28 cellular contexts compared by ENCODE assay signal in the genomic region with DNA sequence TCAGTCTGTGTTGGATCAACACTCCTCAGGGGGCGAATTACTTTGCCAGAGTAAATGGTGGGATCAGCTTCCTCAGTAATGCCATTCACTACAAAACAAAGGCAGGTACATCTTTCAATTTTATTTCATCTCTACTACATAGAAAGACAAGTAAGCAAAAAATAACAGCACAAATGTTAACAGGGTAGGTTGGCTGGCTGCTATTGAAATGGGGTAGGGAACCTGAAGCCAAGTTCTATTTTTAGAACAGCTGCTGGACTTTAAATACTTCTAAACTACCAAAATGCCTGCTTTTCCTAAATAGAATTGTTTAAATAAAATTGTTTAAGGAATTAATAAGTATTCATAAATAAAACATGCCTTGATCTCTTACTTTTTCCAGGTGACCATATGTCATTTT. TPM values are rescaled to one million over a fixed set of nuclear protein-coding genes. Genes with fewer than 3 reads are reported as not detected.
DNase-seq lines count a peak whose midpoint lies in the region; ATAC-seq and TF ChIP-seq lines count a peak whose summit lies in the region.
"Had no signal": no experiment of that assay in that cellular context is flagged by ENCODE, and none has a peak within 500 bp of the region (broad histone marks: within the 10 kb centered on the region; RNA-seq: fewer than 3 reads in every experiment).

No MANE protein-coding gene starts in this region.

- H3K4me3 Mint-ChIP-seq in activated CD4-positive, alpha-beta T cell treated with anti-CD3 and anti-CD28 coated beads for 36 hours: no peak overlapping the region
- no peak overlapping the region for H3K4me3 Mint-ChIP-seq in stimulated activated naive CD8-positive, alpha-beta T cell treated with anti-CD3 and anti-CD28 coated beads, Interleukin-15, Interleukin-2, amounts not matched to agents 100 ng/mL and 50 ng/mL, for 24 hours
- H3K4me3 Mint-ChIP-seq: CD8-positive, alpha-beta T cell; dendritic cell treated with granulocyte-macrophage colony-stimulating factor and Interleukin-4, amounts not matched to agents 40 ng/mL and 50 ng/mL, for 4 days; H9; neural crest cell; stimulated activated memory B cell treated with anti-CD40 and anti-IgM and Interleukin-4, amounts not matched to agents 10 μg/mL and 1 μg/mL and 100 μg/mL, for 72 hours had no signal

- no peak for ATAC-seq in activated CD4-positive, alpha-beta T cell treated with anti-CD3 and anti-CD28 coated beads for 36 hours
- no peak for ATAC-seq in stimulated activated naive CD8-positive, alpha-beta T cell treated with anti-CD3 and anti-CD28 coated beads, Interleukin-15, Interleukin-2, amounts not matched to agents 100 U/mL and 50 U/mL, for 24 hours
- no peak for ATAC-seq in GM19463 (IDR thresholded peaks at IDR 0.05; ENCODE audit: unreplicated experiment)
- ATAC-seq: CD8-positive, alpha-beta T cell; left lung; stimulated activated memory B cell treated with anti-CD40 and anti-IgM and Interleukin-4, amounts not matched to agents 10 μg/mL and 1 μg/mL and 100 μg/mL, for 72 hours had no signal

- intact Hi-C loops in activated CD4-positive, alpha-beta T cell treated with anti-CD3 and anti-CD28 coated beads for 36 hours (cut with DNase I, micrococcal nuclease): no loop called here
- intact Hi-C loops in left ventricle myocardium inferior (cut with micrococcal nuclease): no loop called here

- POLR2A ChIA-PET in activated CD4-positive, alpha-beta T cell treated with anti-CD3 and anti-CD28 coated beads for 36 hours (lab: Charles Lee): no interaction called here

- H3K36me3 Mint-ChIP-seq in activated CD4-positive, alpha-beta T cell treated with anti-CD3 and anti-CD28 coated beads for 36 hours (ENCODE audit: low read depth): peaks cover 75% of the 10 kb centered on the region
- peaks cover 93% of the 10 kb centered on the region for H3K36me3 Mint-ChIP-seq in stimulated activated naive CD8-positive, alpha-beta T cell treated with anti-CD3 and anti-CD28 coated beads, Interleukin-15, Interleukin-2, amounts not matched to agents 100 ng/mL and 50 ng/mL, for 24 hours (ENCODE audit: low read depth)

- no peaks in the 10 kb centered on the region for H3K9me3 ChIP-seq in left ventricle myocardium inferior (replicated peaks)
- H3K9me3 ChIP-seq: heart right ventricle, left lung, thyroid gland had no signal

- peaks cover 100% of the 10 kb centered on the region for H3K36me3 ChIP-seq in left ventricle myocardium inferior

- H3K27me3 Mint-ChIP-seq in activated CD4-positive, alpha-beta T cell treated with anti-CD3 and anti-CD28 coated beads for 36 hours: no peaks in the 10 kb centered on the region
- H3K27me3 Mint-ChIP-seq in stimulated activated naive CD8-positive, alpha-beta T cell treated with anti-CD3 and anti-CD28 coated beads, Interleukin-15, Interleukin-2, amounts not matched to agents 100 ng/mL and 50 ng/mL, for 24 hours: no peaks in the 10 kb centered on the region
- H3K27me3 Mint-ChIP-seq: dendritic cell treated with granulocyte-macrophage colony-stimulating factor and Interleukin-4, amounts not matched to agents 40 ng/mL and 50 ng/mL, for 4 days; stimulated activated memory B cell treated with anti-CD40 and anti-IgM and Interleukin-4, amounts not matched to agents 10 μg/mL and 1 μg/mL and 100 μg/mL, for 72 hours had no signal

- peaks cover 7% of the 10 kb centered on the region for H3K4me1 Mint-ChIP-seq in activated CD4-positive, alpha-beta T cell treated with anti-CD3 and anti-CD28 coated beads for 36 hours
- peaks cover 8% of the 10 kb centered on the region for H3K4me1 Mint-ChIP-seq in stimulated activated naive CD8-positive, alpha-beta T cell treated with anti-CD3 and anti-CD28 coated beads, Interleukin-15, Interleukin-2, amounts not matched to agents 100 ng/mL and 50 ng/mL, for 24 hours (ENCODE audit: low read depth)
- H3K4me1 Mint-ChIP-seq: H9; neural crest cell; stimulated activated memory B cell treated with anti-CD40 and anti-IgM and Interleukin-4, amounts not matched to agents 10 μg/mL and 1 μg/mL and 100 μg/mL, for 72 hours had no signal

- DNase-seq in activated CD4-positive, alpha-beta T cell treated with anti-CD3 and anti-CD28 coated beads for 36 hours: no peak
- no peak for DNase-seq in activated CD4-positive, alpha-beta T cell treated with anti-CD3 and anti-CD28 coated beads, Interleukin-2, amount 50 U/mL, for 48 hours
- DNase-seq in stimulated activated naive CD8-positive, alpha-beta T cell treated with anti-CD3 and anti-CD28 coated beads, Interleukin-15, Interleukin-2, amounts not matched to agents 100 U/mL and 50 U/mL, for 24 hours: no peak
- DNase-seq in left ventricle myocardium inferior (no peak), HPDE6-E6E7 (ENCODE audit: extremely low spot score) (no peak), cerebellar nuclear complex (lab: John Stamatoyannopoulos, UW) (no peak)
- DNase-seq: activated CD4-positive, alpha-beta T cell treated with anti-CD3 and anti-CD28 coated beads for 48 hours; activated naive CD4-positive, alpha-beta T cell treated with anti-CD3 and anti-CD28 coated beads, Interleukin-2, amount 50 U/mL, for 16 hours; CD8-positive, alpha-beta T cell; H9; heart right ventricle; left lung; NCI-H1105 treated with DMSO at 0.1 percent for 48 hours; NCI-H2081; OCI-M1; stimulated activated CD4-positive, alpha-beta T cell treated with anti-CD3 and anti-CD28 coated beads, Interleukin-2, amount 100 ng/mL, for 24 hours; thyroid gland had no signal

- no peaks in the 10 kb centered on the region for H3K27me3 ChIP-seq in left ventricle myocardium inferior (ENCODE audit: low read depth)
- H3K27me3 ChIP-seq: heart right ventricle, left lung, thyroid gland had no signal

- H3K4me3 ChIP-seq in left ventricle myocardium inferior: no peak overlapping the region
- H3K4me3 ChIP-seq: heart right ventricle, left lung, thyroid gland had no signal

- TF ChIP-seq CTCF in left ventricle myocardium inferior (IDR thresholded peaks at IDR 0.05; ENCODE audit: borderline replicate concordance): no peak

- H3K27ac Mint-ChIP-seq in activated CD4-positive, alpha-beta T cell treated with anti-CD3 and anti-CD28 coated beads for 36 hours: peak overlapping the region; percentile 85
- H3K27ac Mint-ChIP-seq in stimulated activated naive CD8-positive, alpha-beta T cell treated with anti-CD3 and anti-CD28 coated beads, Interleukin-15, Interleukin-2, amounts not matched to agents 100 ng/mL and 50 ng/mL, for 24 hours: peak overlapping the region; percentile 75
- H3K27ac Mint-ChIP-seq: dendritic cell treated with granulocyte-macrophage colony-stimulating factor and Interleukin-4, amounts not matched to agents 40 ng/mL and 50 ng/mL, for 4 days; stimulated activated memory B cell treated with anti-CD40 and anti-IgM and Interleukin-4, amounts not matched to agents 10 μg/mL and 1 μg/mL and 100 μg/mL, for 72 hours had no signal

- no peaks in the 10 kb centered on the region for H3K9me3 Mint-ChIP-seq in activated CD4-positive, alpha-beta T cell treated with anti-CD3 and anti-CD28 coated beads for 36 hours (ENCODE audit: low read depth)
- H3K9me3 Mint-ChIP-seq in stimulated activated naive CD8-positive, alpha-beta T cell treated with anti-CD3 and anti-CD28 coated beads, Interleukin-15, Interleukin-2, amounts not matched to agents 100 ng/mL and 50 ng/mL, for 24 hours: no peaks in the 10 kb centered on the region
- H3K9me3 Mint-ChIP-seq: CD8-positive, alpha-beta T cell; dendritic cell treated with granulocyte-macrophage colony-stimulating factor and Interleukin-4, amounts not matched to agents 40 ng/mL and 50 ng/mL, for 4 days; H9; neural crest cell; stimulated activated memory B cell treated with anti-CD40 and anti-IgM and Interleukin-4, amounts not matched to agents 10 μg/mL and 1 μg/mL and 100 μg/mL, for 72 hours had no signal

- peaks cover 33% of the 10 kb centered on the region for H3K4me1 ChIP-seq in left ventricle myocardium inferior
- H3K4me1 ChIP-seq: left lung, thyroid gland had no signal

- CTCF ChIA-PET in activated CD4-positive, alpha-beta T cell treated with anti-CD3 and anti-CD28 coated beads for 36 hours (lab: Charles Lee): interaction anchor here (0.7 to 0.8 kb wide), 2 partner anchors 8 to 1659 kb away, joined by 3 read pairs; no protein-coding TSS in a partner anchor

- H3K27ac ChIP-seq in left ventricle myocardium inferior (replicated peaks): peak overlapping the region; percentile 27
- H3K27ac ChIP-seq: 22Rv1, left lung, thyroid gland had no signal

RNA-seq across cellular contexts. Expression of gene NRAS, which starts 7.3 kb away (rescaled TPM):
- 10 to 100 TPM; 53.0 to 55.0 TPM for total RNA-seq in activated CD4-positive, alpha-beta T cell treated with anti-CD3 and anti-CD28 coated beads for 36 hours
- total RNA-seq in left ventricle myocardium inferior: 7.6 TPM

RNA-seq across cellular contexts. Expression of gene AMPD1, which starts 28.6 kb away (rescaled TPM):
- total RNA-seq in activated CD4-positive, alpha-beta T cell treated with anti-CD3 and anti-CD28 coated beads for 36 hours: under 1 TPM in 1 of 2 experiments, not detected in 1; 0.23 TPM
- not detected for total RNA-seq in left ventricle myocardium inferior
- total RNA-seq: CD8-positive, alpha-beta T cell; endothelial cell of umbilical vein; G401; H9; M059J; mononuclear cell; neural crest cell; posterior vena cava; thyroid gland had no signal

RNA-seq across cellular contexts. Expression of gene CSDE1, which starts 33.9 kb away (rescaled TPM):
- total RNA-seq in activated CD4-positive, alpha-beta T cell treated with anti-CD3 and anti-CD28 coated beads for 36 hours: 100 to 1,000 TPM; 458 to 553 TPM
- 910 TPM for total RNA-seq in left ventricle myocardium inferior

RNA-seq across cellular contexts. Expression of gene DENND2C, which starts 54.1 kb away (rescaled TPM):
- under 1 TPM; 0.65 to 0.73 TPM for total RNA-seq in activated CD4-positive, alpha-beta T cell treated with anti-CD3 and anti-CD28 coated beads for 36 hours
- 3.2 TPM for total RNA-seq in left ventricle myocardium inferior

RNA-seq across cellular contexts. Expression of gene SIKE1, which starts 56.6 kb away (rescaled TPM):
- 10 to 100 TPM; 56.9 to 67.2 TPM for total RNA-seq in activated CD4-positive, alpha-beta T cell treated with anti-CD3 and anti-CD28 coated beads for 36 hours
- total RNA-seq in left ventricle myocardium inferior: 26.0 TPM
